ENCODE assay signal across 9 cellular contexts in genomic region chr16:30444231-30445148, GRCh38. TPM values are rescaled to one million over a fixed set of nuclear protein-coding genes. Genes with fewer than 3 reads are reported as not detected.
DNase-seq lines count a peak whose midpoint lies in the region; ATAC-seq, FAIRE-seq and TF ChIP-seq lines count a peak whose summit lies in the region.
"Had no signal": no experiment of that assay in that cellular context is flagged by ENCODE, and none has a peak within 500 bp of the region (broad histone marks: within the 10 kb centered on the region; RNA-seq: fewer than 3 reads in every experiment).

No MANE protein-coding gene starts in this region.

- peaks cover 33% of the 10 kb centered on the region for H3K4me1 Mint-ChIP-seq in activated T-cell treated with anti-CD3 and anti-CD28 coated beads, Interleukin-2, amount 50 U/mL, for 24 hours (ENCODE audit: low read depth)
- H3K4me1 Mint-ChIP-seq in activated naive CD8-positive, alpha-beta T cell treated with anti-CD3 and anti-CD28 coated beads, Interleukin-2, amount 10 ng/mL, durations not matched to agents 7 days and 5 days: peaks cover 36% of the 10 kb centered on the region

- no peak for FAIRE-seq in HepG2 (lab: Jason Lieb, UNC)

- peak overlapping the region; percentile 95 for H3K27ac ChIP-seq in HepG2 (ENCODE audit: extremely low read length, insufficient read depth, low read length)
- peak overlapping the region; percentile 92 to 93 for H3K27ac ChIP-seq in tibial artery

- H3K9me3 ChIP-seq in HepG2 (ENCODE audit: low read length): no peaks in the 10 kb centered on the region
- H3K9me3 ChIP-seq in tibial artery: no peaks in the 10 kb centered on the region

- peak overlapping the region; percentile 90 for H3K27ac Mint-ChIP-seq in activated T-cell treated with anti-CD3 and anti-CD28 coated beads, Interleukin-2, amount 50 U/mL, for 24 hours
- peak overlapping the region; percentile 69 for H3K27ac Mint-ChIP-seq in activated naive CD8-positive, alpha-beta T cell treated with anti-CD3 and anti-CD28 coated beads, Interleukin-2, amount 10 ng/mL, durations not matched to agents 7 days and 5 days

- H3K9me3 Mint-ChIP-seq in activated T-cell treated with anti-CD3 and anti-CD28 coated beads, Interleukin-2, amount 50 U/mL, for 24 hours: peaks cover 2% of the 10 kb centered on the region
- no peaks in the 10 kb centered on the region for H3K9me3 Mint-ChIP-seq in activated naive CD8-positive, alpha-beta T cell treated with anti-CD3 and anti-CD28 coated beads, Interleukin-2, amount 10 ng/mL, durations not matched to agents 7 days and 5 days

- H3K9ac ChIP-seq in HepG2 (ENCODE audit: insufficient read depth, low read depth, low read length): peak overlapping the region; percentile 96

- H3K4me1 ChIP-seq in HepG2 (ENCODE audit: insufficient read depth, low read length) (peaks cover 86% of the 10 kb centered on the region), tibial artery (peaks cover 0 to 23% (median 15%) of the 10 kb centered on the region in 4 donors)

- TF ChIP-seq CTCF in HepG2 (CRISPR knock-in tag; IDR thresholded peaks at IDR 0.05) (no peak), tibial artery (IDR thresholded peaks at IDR 0.05) (no peak)

- H3K36me3 ChIP-seq in HepG2 (replicated peaks in 1 of 2; ENCODE audit: control insufficient read depth in 1 of 2, insufficient read depth in 2 of 2, low read length in 2 of 2): no peaks in the 10 kb centered on the region; a peak in 2 of 5 replicates
- H3K36me3 ChIP-seq in tibial artery: peaks cover 0 to 15% (median 10%) of the 10 kb centered on the region in 3 donors

- CTCF ChIA-PET in HepG2 (lab: Yijun Ruan, JAX; ENCODE audit: low intra/inter-chr PET ratio, low total read pairs): interaction anchor here (1.6 kb wide), 1 partner anchor 14 kb away, joined by 4 read pairs; the partner anchor contains the start of gene DCTPP1

- DNase-seq in activated T-cell treated with anti-CD3 and anti-CD28 coated beads, Interleukin-2, amount 50 U/mL, for 24 hours: no peak
- DNase-seq in activated T-cell treated with anti-CD3 and anti-CD28 coated beads for 4 hours (no peak), HepG2 (ENCODE audit: low spot score) (no peak), tibial artery (no peak)
- DNase-seq in activated naive CD8-positive, alpha-beta T cell treated with anti-CD3 and anti-CD28 coated beads, Interleukin-2, amount 10 ng/mL, durations not matched to agents 7 days and 5 days: no peak

- no peak for TF ChIP-seq RAD21 in HepG2 (CRISPR knock-in tag; IDR thresholded peaks at IDR 0.05)

- H3K27me3 Mint-ChIP-seq in activated T-cell treated with anti-CD3 and anti-CD28 coated beads, Interleukin-2, amount 50 U/mL, for 24 hours: no peaks in the 10 kb centered on the region
- H3K27me3 Mint-ChIP-seq in activated naive CD8-positive, alpha-beta T cell treated with anti-CD3 and anti-CD28 coated beads, Interleukin-2, amount 10 ng/mL, durations not matched to agents 7 days and 5 days: no peaks in the 10 kb centered on the region

- H3K27me3 ChIP-seq in HepG2 (ENCODE audit: control insufficient read depth in 1 of 2, insufficient read depth in 2 of 2, low read length in 2 of 2): no peaks in the 10 kb centered on the region; a peak in 1 of 5 replicates
- peaks cover 0 to 6% of the 10 kb centered on the region in 2 donors for H3K27me3 ChIP-seq in tibial artery

- TSS peak; percentile 79 for BruUV-seq in HepG2 (replicated peaks; lab: Mats Ljungman, UMichigan)

- H3K4me3 ChIP-seq in HepG2 (replicated peaks in 1 of 3; ENCODE audit: insufficient read depth in 1 of 3, low read depth in 2 of 3, low read length in 3 of 3): peak overlapping the region; percentile 86 to 92 (median 91)
- peak overlapping the region; percentile 75 to 94 for H3K4me3 ChIP-seq in tibial artery

- no peak overlapping the region for H2AFZ ChIP-seq in HepG2 (ENCODE audit: low read length)

- WGBS in HepG2 (ENCODE audit: low lambda C conversion rate): 51% methylated on average over 29 of the region's 29 CpGs

- no peak for TF ChIP-seq EP300 in HepG2 (IDR thresholded peaks at IDR 0.05; ENCODE audit: low read depth in 2 of 2, low read length in 2 of 2)
- 0 out of 2 replicates have a peak, but pooled peaks have one; percentile 9 for TF ChIP-seq EP300 in HepG2 (CRISPR knock-in tag; IDR thresholded peaks at IDR 0.05; ENCODE audit: borderline replicate concordance)

- in situ Hi-C loops in HepG2 (cut with HindIII; ENCODE audit: extremely low pct_ligation_motif_present, low pct_unique_long_range_greater_than_20kb): no loop called here

- POLR2A ChIA-PET in activated naive CD8-positive, alpha-beta T cell treated with anti-CD3 and anti-CD28 coated beads, Interleukin-2, amount 10 ng/mL, durations not matched to agents 7 days and 5 days (lab: Charles Lee): interaction anchor here (0.7 to 5.3 kb wide), 12 partner anchors 13 to 380 kb away, joined by 3 to 30 read pairs (median 4); partner anchors contain the start of genes ALDOA, DCTPP1, ITGAL and ZNF688
- POLR2A ChIA-PET in HepG2 (lab: Yijun Ruan, JAX): interaction anchor here (0.5 to 4.2 kb wide), 18 partner anchors 11 to 166 kb away, joined by 3 to 36 read pairs (median 4); partner anchors contain the start of genes DCTPP1, ITGAL, ZNF688 and ZNF689

- intact Hi-C loops in HepG2 (cut with micrococcal nuclease; ENCODE audit: unreplicated experiment) (no loop called here), tibial artery (cut with DNase I; ENCODE audit: low total_unique reads) (loop anchor here (5.0 kb wide), 1 partner anchor 83 kb away; the partner anchor contains the start of gene ZNF768)

- H3K4me2 ChIP-seq in HepG2 (ENCODE audit: low read depth, low read length): peak overlapping the region; percentile 87

- peaks cover 27% of the 10 kb centered on the region for H3K79me2 ChIP-seq in HepG2 (ENCODE audit: insufficient read depth, low read length)

- no peak for ATAC-seq in activated naive CD8-positive, alpha-beta T cell treated with anti-CD3 and anti-CD28 coated beads, Interleukin-2, amount 10 ng/mL, durations not matched to agents 7 days and 5 days (ENCODE audit: low read depth)
- ATAC-seq in HepG2: no peak
- ATAC-seq in GM18873 (IDR thresholded peaks at IDR 0.05; ENCODE audit: low FRiP score, unreplicated experiment): no peak
- no peak for ATAC-seq in GM18858 (IDR thresholded peaks at IDR 0.05; ENCODE audit: unreplicated experiment)
- ATAC-seq in HG02970 (IDR thresholded peaks at IDR 0.05; ENCODE audit: low FRiP score, unreplicated experiment): no peak

- peaks cover 33% of the 10 kb centered on the region for H3K36me3 Mint-ChIP-seq in activated T-cell treated with anti-CD3 and anti-CD28 coated beads, Interleukin-2, amount 50 U/mL, for 24 hours (ENCODE audit: low read depth)
- H3K36me3 Mint-ChIP-seq in activated naive CD8-positive, alpha-beta T cell treated with anti-CD3 and anti-CD28 coated beads, Interleukin-2, amount 10 ng/mL, durations not matched to agents 7 days and 5 days: peaks cover 26% of the 10 kb centered on the region

- TF ChIP-seq POLR2A in HepG2 (IDR thresholded peaks at IDR 0.05; ENCODE audit: insufficient read depth in 1 of 2, low read depth in 2 of 2, low read length in 2 of 2): peak in 1 of 2 experiments; percentile 47; a peak in 1 of 4 replicates

- H3K4me3 Mint-ChIP-seq in activated T-cell treated with anti-CD3 and anti-CD28 coated beads, Interleukin-2, amount 50 U/mL, for 24 hours: peak overlapping the region; percentile 90
- H3K4me3 Mint-ChIP-seq in activated naive CD8-positive, alpha-beta T cell treated with anti-CD3 and anti-CD28 coated beads, Interleukin-2, amount 10 ng/mL, durations not matched to agents 7 days and 5 days: peak overlapping the region; percentile 88

- H4K20me1 ChIP-seq in HepG2 (ENCODE audit: insufficient read depth, low read length): peaks cover 24% of the 10 kb centered on the region

RNA-seq across cellular contexts. Expression of gene SEPHS2, which starts 1.2 kb away (rescaled TPM):
- total RNA-seq in activated naive CD8-positive, alpha-beta T cell treated with anti-CD3 and anti-CD28 coated beads, Interleukin-2, amount 10 ng/mL, durations not matched to agents 7 days and 5 days: 10 to 100 TPM; 59.4 to 59.8 TPM
- total RNA-seq in HepG2 (2016; rRNA removed; fragmentation: Illumina TruSeq; extraction: Trizol): 20.7 and 56.3 TPM in 2 replicates
- total RNA-seq in HepG2 (2016; cell fraction: cytosol; rRNA removed; fragmentation: Illumina TruSeq; extraction: Trizol; ENCODE audit: low read depth): 5.7 and 7.2 TPM in 2 replicates
- 20.6 and 53.3 TPM in 2 replicates for total RNA-seq in HepG2 (2016; cell fraction: insoluble cytoplasmic fraction; rRNA removed; fragmentation: Illumina TruSeq; extraction: Trizol)
- 32.0 TPM in 2 replicates for total RNA-seq in HepG2 (2016; cell fraction: membrane; rRNA removed; fragmentation: Illumina TruSeq; extraction: Trizol)
- total RNA-seq in HepG2 (2016; cell fraction: nucleus; rRNA removed; fragmentation: Illumina TruSeq; extraction: Trizol): 20.1 and 22.8 TPM in 2 replicates
- 127 and 128 TPM in 2 replicates for polyA plus RNA-seq in HepG2 (2011; rRNA removed)
- 115 and 145 TPM in 2 replicates for polyA plus RNA-seq in HepG2 (2011; cell fraction: cytosol; rRNA removed)
- polyA plus RNA-seq in HepG2 (2011; cell fraction: nucleus; rRNA removed): 36.6 and 44.5 TPM in 2 replicates
- polyA plus RNA-seq in HepG2 (2012): 130 and 170 TPM in 2 replicates
- polyA plus RNA-seq in HepG2 (2016; cell fraction: cytosol; fragmentation: Illumina TruSeq; extraction: Trizol; ENCODE audit: low read depth): 14.0 and 14.5 TPM in 2 replicates
- 225 and 237 TPM in 2 replicates for polyA plus RNA-seq in HepG2 (2016; cell fraction: insoluble cytoplasmic fraction; fragmentation: Illumina TruSeq; extraction: Trizol; ENCODE audit: low read depth)
- 54.8 and 58.5 TPM in 2 replicates for polyA plus RNA-seq in HepG2 (2016; cell fraction: membrane; fragmentation: Illumina TruSeq; extraction: Trizol; ENCODE audit: low read depth)
- 101 TPM in 2 replicates for polyA plus RNA-seq in HepG2 (2016; cell fraction: nucleus; fragmentation: Illumina TruSeq; extraction: Trizol; ENCODE audit: insufficient read depth, low read depth)
- 28.5 and 84.7 TPM in 2 replicates for polyA minus RNA-seq in HepG2 (2011; rRNA and poly(A)+ RNA removed; ENCODE audit: low replicate concordance)
- polyA minus RNA-seq in HepG2 (2011; cell fraction: cytosol; rRNA and poly(A)+ RNA removed): 65.0 and 74.5 TPM in 2 replicates
- 38.4 and 44.4 TPM in 2 replicates for polyA minus RNA-seq in HepG2 (2011; cell fraction: nucleus; rRNA and poly(A)+ RNA removed)

RNA-seq across cellular contexts. Expression of gene DCTPP1, which starts 14.7 kb away (rescaled TPM):
- 10 to 100 TPM; 52.2 to 52.8 TPM for total RNA-seq in activated naive CD8-positive, alpha-beta T cell treated with anti-CD3 and anti-CD28 coated beads, Interleukin-2, amount 10 ng/mL, durations not matched to agents 7 days and 5 days
- 74.4 and 105 TPM in 2 replicates for total RNA-seq in HepG2 (2016; rRNA removed; fragmentation: Illumina TruSeq; extraction: Trizol)
- 44.2 and 47.1 TPM in 2 replicates for total RNA-seq in HepG2 (2016; cell fraction: cytosol; rRNA removed; fragmentation: Illumina TruSeq; extraction: Trizol; ENCODE audit: low read depth)
- 74.5 and 96.6 TPM in 2 replicates for total RNA-seq in HepG2 (2016; cell fraction: insoluble cytoplasmic fraction; rRNA removed; fragmentation: Illumina TruSeq; extraction: Trizol)
- 77.2 and 80.8 TPM in 2 replicates for total RNA-seq in HepG2 (2016; cell fraction: membrane; rRNA removed; fragmentation: Illumina TruSeq; extraction: Trizol)
- total RNA-seq in HepG2 (2016; cell fraction: nucleus; rRNA removed; fragmentation: Illumina TruSeq; extraction: Trizol): 30.8 and 32.7 TPM in 2 replicates
- 52.9 and 54.8 TPM in 2 replicates for polyA plus RNA-seq in HepG2 (2011; rRNA removed)
- 58.6 and 70.5 TPM in 2 replicates for polyA plus RNA-seq in HepG2 (2011; cell fraction: cytosol; rRNA removed)
- polyA plus RNA-seq in HepG2 (2011; cell fraction: nucleus; rRNA removed): 16.9 and 17.1 TPM in 2 replicates
- polyA plus RNA-seq in HepG2 (2012): 49.0 and 54.0 TPM in 2 replicates
- 63.8 and 69.5 TPM in 2 replicates for polyA plus RNA-seq in HepG2 (2016; cell fraction: cytosol; fragmentation: Illumina TruSeq; extraction: Trizol; ENCODE audit: low read depth)
- 138 and 146 TPM in 2 replicates for polyA plus RNA-seq in HepG2 (2016; cell fraction: insoluble cytoplasmic fraction; fragmentation: Illumina TruSeq; extraction: Trizol; ENCODE audit: low read depth)
- 69.5 and 71.6 TPM in 2 replicates for polyA plus RNA-seq in HepG2 (2016; cell fraction: membrane; fragmentation: Illumina TruSeq; extraction: Trizol; ENCODE audit: low read depth)
- polyA plus RNA-seq in HepG2 (2016; cell fraction: nucleus; fragmentation: Illumina TruSeq; extraction: Trizol; ENCODE audit: insufficient read depth, low read depth): 49.9 and 56.9 TPM in 2 replicates
- polyA minus RNA-seq in HepG2 (2011; rRNA and poly(A)+ RNA removed; ENCODE audit: low replicate concordance): 36.0 and 50.1 TPM in 2 replicates
- 16.2 and 24.3 TPM in 2 replicates for polyA minus RNA-seq in HepG2 (2011; cell fraction: cytosol; rRNA and poly(A)+ RNA removed)
- polyA minus RNA-seq in HepG2 (2011; cell fraction: nucleus; rRNA and poly(A)+ RNA removed): 5.3 and 7.0 TPM in 2 replicates

RNA-seq across cellular contexts. Expression of gene ITGAL, which starts 28.1 kb away (rescaled TPM):
- 100 to 1,000 TPM; 662 to 664 TPM for total RNA-seq in activated naive CD8-positive, alpha-beta T cell treated with anti-CD3 and anti-CD28 coated beads, Interleukin-2, amount 10 ng/mL, durations not matched to agents 7 days and 5 days
- 0.51 and 0.86 TPM in 2 replicates for total RNA-seq in HepG2 (2016; rRNA removed; fragmentation: Illumina TruSeq; extraction: Trizol)
- not detected in 2 replicates for total RNA-seq in HepG2 (2016; cell fraction: cytosol; rRNA removed; fragmentation: Illumina TruSeq; extraction: Trizol; ENCODE audit: low read depth)
- total RNA-seq in HepG2 (2016; cell fraction: insoluble cytoplasmic fraction; rRNA removed; fragmentation: Illumina TruSeq; extraction: Trizol): 0.64 and 0.87 TPM in 2 replicates
- 0.07 and 0.37 TPM in 2 replicates for total RNA-seq in HepG2 (2016; cell fraction: membrane; rRNA removed; fragmentation: Illumina TruSeq; extraction: Trizol)
- 0.25 and 0.41 TPM in 2 replicates for total RNA-seq in HepG2 (2016; cell fraction: nucleus; rRNA removed; fragmentation: Illumina TruSeq; extraction: Trizol)
- polyA plus RNA-seq in HepG2 (2011; rRNA removed): 1.2 TPM in 2 replicates
- 0.68 and 0.87 TPM in 2 replicates for polyA plus RNA-seq in HepG2 (2011; cell fraction: cytosol; rRNA removed)
- 2.5 and 3.3 TPM in 2 replicates for polyA plus RNA-seq in HepG2 (2011; cell fraction: nucleus; rRNA removed)
- 1.2 and 4.8 TPM in 2 replicates for polyA plus RNA-seq in HepG2 (2012)
- polyA plus RNA-seq in HepG2 (2016; cell fraction: cytosol; fragmentation: Illumina TruSeq; extraction: Trizol; ENCODE audit: low read depth): not detected in 2 replicates
- polyA plus RNA-seq in HepG2 (2016; cell fraction: insoluble cytoplasmic fraction; fragmentation: Illumina TruSeq; extraction: Trizol; ENCODE audit: low read depth): 0.24 and 0.47 TPM in 2 replicates
- polyA plus RNA-seq in HepG2 (2016; cell fraction: membrane; fragmentation: Illumina TruSeq; extraction: Trizol; ENCODE audit: low read depth): 0.11 and 0.35 TPM in 2 replicates
- polyA plus RNA-seq in HepG2 (2016; cell fraction: nucleus; fragmentation: Illumina TruSeq; extraction: Trizol; ENCODE audit: insufficient read depth, low read depth): 0.37 and 0.96 TPM in 2 replicates
- polyA minus RNA-seq in HepG2 (2011; rRNA and poly(A)+ RNA removed; ENCODE audit: low replicate concordance): 0.16 and 1.6 TPM in 2 replicates
- polyA minus RNA-seq in HepG2 (2011; cell fraction: cytosol; rRNA and poly(A)+ RNA removed): 0.40 and 1.1 TPM in 2 replicates
- 1.4 and 3.9 TPM in 2 replicates for polyA minus RNA-seq in HepG2 (2011; cell fraction: nucleus; rRNA and poly(A)+ RNA removed)
- total RNA-seq: renal cortical epithelial cell had no signal

RNA-seq across cellular contexts. Expression of gene ZNF771, which starts 37.1 kb away (rescaled TPM):
- 1 to 10 TPM; 4.8 to 5.6 TPM for total RNA-seq in activated naive CD8-positive, alpha-beta T cell treated with anti-CD3 and anti-CD28 coated beads, Interleukin-2, amount 10 ng/mL, durations not matched to agents 7 days and 5 days
- total RNA-seq in HepG2 (2016; rRNA removed; fragmentation: Illumina TruSeq; extraction: Trizol): 10.9 and 11.8 TPM in 2 replicates
- 8.8 and 9.7 TPM in 2 replicates for total RNA-seq in HepG2 (2016; cell fraction: cytosol; rRNA removed; fragmentation: Illumina TruSeq; extraction: Trizol; ENCODE audit: low read depth)
- 9.0 and 10.5 TPM in 2 replicates for total RNA-seq in HepG2 (2016; cell fraction: insoluble cytoplasmic fraction; rRNA removed; fragmentation: Illumina TruSeq; extraction: Trizol)
- 14.5 and 14.9 TPM in 2 replicates for total RNA-seq in HepG2 (2016; cell fraction: membrane; rRNA removed; fragmentation: Illumina TruSeq; extraction: Trizol)
- total RNA-seq in HepG2 (2016; cell fraction: nucleus; rRNA removed; fragmentation: Illumina TruSeq; extraction: Trizol): 5.7 and 6.4 TPM in 2 replicates
- 5.0 and 5.4 TPM in 2 replicates for polyA plus RNA-seq in HepG2 (2011; rRNA removed)
- 6.7 and 15.5 TPM in 2 replicates for polyA plus RNA-seq in HepG2 (2011; cell fraction: cytosol; rRNA removed)
- polyA plus RNA-seq in HepG2 (2011; cell fraction: nucleus; rRNA removed): 11.2 and 15.1 TPM in 2 replicates
- 2.3 and 2.7 TPM in 2 replicates for polyA plus RNA-seq in HepG2 (2012)
- 8.8 and 9.4 TPM in 2 replicates for polyA plus RNA-seq in HepG2 (2016; cell fraction: cytosol; fragmentation: Illumina TruSeq; extraction: Trizol; ENCODE audit: low read depth)
- polyA plus RNA-seq in HepG2 (2016; cell fraction: insoluble cytoplasmic fraction; fragmentation: Illumina TruSeq; extraction: Trizol; ENCODE audit: low read depth): 8.3 and 10.8 TPM in 2 replicates
- polyA plus RNA-seq in HepG2 (2016; cell fraction: membrane; fragmentation: Illumina TruSeq; extraction: Trizol; ENCODE audit: low read depth): 10.9 and 11.1 TPM in 2 replicates
- polyA plus RNA-seq in HepG2 (2016; cell fraction: nucleus; fragmentation: Illumina TruSeq; extraction: Trizol; ENCODE audit: insufficient read depth, low read depth): 9.1 and 10.0 TPM in 2 replicates
- 4.1 and 9.1 TPM in 2 replicates for polyA minus RNA-seq in HepG2 (2011; rRNA and poly(A)+ RNA removed; ENCODE audit: low replicate concordance)
- polyA minus RNA-seq in HepG2 (2011; cell fraction: cytosol; rRNA and poly(A)+ RNA removed): 4.6 and 5.6 TPM in 2 replicates
- 5.3 and 5.4 TPM in 2 replicates for polyA minus RNA-seq in HepG2 (2011; cell fraction: nucleus; rRNA and poly(A)+ RNA removed)

RNA-seq across cellular contexts. Expression of gene ZNF48, which starts 49.3 kb away (rescaled TPM):
- 10 to 100 TPM; 14.4 to 15.5 TPM for total RNA-seq in activated naive CD8-positive, alpha-beta T cell treated with anti-CD3 and anti-CD28 coated beads, Interleukin-2, amount 10 ng/mL, durations not matched to agents 7 days and 5 days
- 10.9 and 12.3 TPM in 2 replicates for total RNA-seq in HepG2 (2016; rRNA removed; fragmentation: Illumina TruSeq; extraction: Trizol)
- 2.3 and 2.9 TPM in 2 replicates for total RNA-seq in HepG2 (2016; cell fraction: cytosol; rRNA removed; fragmentation: Illumina TruSeq; extraction: Trizol; ENCODE audit: low read depth)
- 10.9 and 12.6 TPM in 2 replicates for total RNA-seq in HepG2 (2016; cell fraction: insoluble cytoplasmic fraction; rRNA removed; fragmentation: Illumina TruSeq; extraction: Trizol)
- total RNA-seq in HepG2 (2016; cell fraction: membrane; rRNA removed; fragmentation: Illumina TruSeq; extraction: Trizol): 8.8 and 8.9 TPM in 2 replicates
- 5.4 and 7.9 TPM in 2 replicates for total RNA-seq in HepG2 (2016; cell fraction: nucleus; rRNA removed; fragmentation: Illumina TruSeq; extraction: Trizol)
- 9.9 and 11.7 TPM in 2 replicates for polyA plus RNA-seq in HepG2 (2011; rRNA removed)
- 7.8 and 10.1 TPM in 2 replicates for polyA plus RNA-seq in HepG2 (2011; cell fraction: cytosol; rRNA removed)
- 9.4 and 11.4 TPM in 2 replicates for polyA plus RNA-seq in HepG2 (2011; cell fraction: nucleus; rRNA removed)
- 7.7 and 10.5 TPM in 2 replicates for polyA plus RNA-seq in HepG2 (2012)
- polyA plus RNA-seq in HepG2 (2016; cell fraction: cytosol; fragmentation: Illumina TruSeq; extraction: Trizol; ENCODE audit: low read depth): 2.1 and 2.6 TPM in 2 replicates
- polyA plus RNA-seq in HepG2 (2016; cell fraction: insoluble cytoplasmic fraction; fragmentation: Illumina TruSeq; extraction: Trizol; ENCODE audit: low read depth): 11.0 and 11.9 TPM in 2 replicates
- polyA plus RNA-seq in HepG2 (2016; cell fraction: membrane; fragmentation: Illumina TruSeq; extraction: Trizol; ENCODE audit: low read depth): 5.4 and 6.0 TPM in 2 replicates
- 11.3 and 12.2 TPM in 2 replicates for polyA plus RNA-seq in HepG2 (2016; cell fraction: nucleus; fragmentation: Illumina TruSeq; extraction: Trizol; ENCODE audit: insufficient read depth, low read depth)
- polyA minus RNA-seq in HepG2 (2011; rRNA and poly(A)+ RNA removed; ENCODE audit: low replicate concordance): 7.6 and 12.0 TPM in 2 replicates
- polyA minus RNA-seq in HepG2 (2011; cell fraction: cytosol; rRNA and poly(A)+ RNA removed): 4.8 and 5.3 TPM in 2 replicates
- 4.1 and 5.0 TPM in 2 replicates for polyA minus RNA-seq in HepG2 (2011; cell fraction: nucleus; rRNA and poly(A)+ RNA removed)

Comparison
In these comparisons a context has a peak if more than half of its experiments do, and no peak if none do; other contexts are left out.
1. RNA of gene ITGAL, which starts 28.1 kb away (total RNA-seq): 662 to 664 TPM in activated naive CD8-positive, alpha-beta T cell treated with anti-CD3 and anti-CD28 coated beads, Interleukin-2, amount 10 ng/mL, durations not matched to agents 7 days and 5 days; 0.07 to 0.87 TPM in HepG2; every median in the first group is over 100 times any median in the second.